ENCODE assay signal across 19 cellular contexts in the genomic region with DNA sequence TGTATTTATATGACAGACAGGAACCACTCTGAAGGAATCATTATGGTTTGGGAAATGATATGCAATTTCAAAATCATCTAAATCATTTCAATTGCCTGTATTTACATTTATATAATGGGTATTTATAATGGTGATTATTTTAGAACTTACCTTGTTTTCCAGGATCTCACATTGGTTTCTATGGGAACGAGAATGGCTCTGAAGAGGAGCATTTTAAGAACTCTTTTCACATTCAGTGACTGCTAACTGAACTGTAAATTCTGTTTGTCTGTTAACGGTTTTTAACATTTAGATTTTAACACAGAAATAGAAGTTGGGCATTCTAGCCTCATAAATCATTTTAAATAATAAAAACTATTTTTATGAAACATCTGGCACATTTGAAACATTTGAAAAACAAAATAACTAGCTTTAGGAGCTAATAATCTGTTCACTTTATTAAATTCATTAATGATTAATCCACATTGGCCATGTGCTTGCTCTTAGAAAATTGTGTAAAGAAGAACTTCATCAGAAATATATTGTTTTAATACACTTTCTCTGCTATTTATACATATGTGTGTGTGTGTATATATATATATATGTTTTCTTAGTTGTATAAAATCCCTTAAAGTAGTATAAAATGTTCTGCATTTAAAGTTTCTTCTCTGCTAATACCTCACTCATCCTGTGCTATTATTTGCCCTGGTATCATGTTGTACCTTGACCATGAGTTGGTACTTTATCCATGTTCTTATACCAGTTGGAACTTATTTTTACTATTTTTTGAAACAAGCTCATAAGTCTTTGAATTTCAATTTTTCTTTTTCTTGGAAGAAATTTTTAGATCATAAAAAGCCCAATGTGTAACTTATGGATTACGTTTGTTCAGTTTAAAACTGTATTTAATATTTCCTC. TPM values are rescaled to one million over a fixed set of nuclear protein-coding genes. Genes with fewer than 3 reads are reported as not detected.
DNase-seq lines count a peak whose midpoint lies in the region; ATAC-seq, FAIRE-seq and TF ChIP-seq lines count a peak whose summit lies in the region.
"Had no signal": no experiment of that assay in that cellular context is flagged by ENCODE, and none has a peak within 500 bp of the region (broad histone marks: within the 10 kb centered on the region; RNA-seq: fewer than 3 reads in every experiment).

No MANE protein-coding gene starts in this region.

- CTCF ChIA-PET in activated naive CD4-positive, alpha-beta T cell treated with anti-CD3 and anti-CD28 coated beads for 36 hours (lab: Charles Lee) = interaction anchor here (0.6 to 1.3 kb wide), 3 partner anchors 8 to 1225 kb away, joined by 3 to 4 read pairs (median 3); no protein-coding TSS in a partner anchor

- DNase-seq in DMS53 (lab: John Stamatoyannopoulos, UW) (peak; percentile 13), DMS53 treated with DMSO at 0.1 percent for 48 hours (lab: John Stamatoyannopoulos, UW; ENCODE audit: unreplicated experiment) (no peak), right lobe of liver (no peak), hypothalamus (lab: John Stamatoyannopoulos, UW) (no peak), D721Med (ENCODE audit: insufficient read length, low spot score) (no peak)
- no peak for DNase-seq in activated naive CD4-positive, alpha-beta T cell treated with anti-CD3 and anti-CD28 coated beads for 36 hours
- DNase-seq: AML-193; Caco-2; CD8-positive, alpha-beta memory T cell; DMS79 had no signal

- no peak overlapping the region for H3K27ac Mint-ChIP-seq in activated naive CD4-positive, alpha-beta T cell treated with anti-CD3 and anti-CD28 coated beads for 36 hours
- H3K27ac Mint-ChIP-seq: CD8-positive, alpha-beta memory T cell; IgD-negative memory B cell had no signal

- no peaks in the 10 kb centered on the region for H3K9me3 ChIP-seq in right lobe of liver
- H3K9me3 ChIP-seq: Caco-2 had no signal

- H3K27me3 Mint-ChIP-seq in activated naive CD4-positive, alpha-beta T cell treated with anti-CD3 and anti-CD28 coated beads for 36 hours (ENCODE audit: low read depth) = peaks cover 32% of the 10 kb centered on the region

- peak; percentile 71 to 86 (median 78) for ATAC-seq in right lobe of liver
- ATAC-seq: GM12878, HCT116 had no signal

- peaks cover 0 to 10% (median 0%) of the 10 kb centered on the region in 4 donors for H3K4me1 ChIP-seq in right lobe of liver
- H3K4me1 ChIP-seq: BLaER1, Caco-2 had no signal

- H3K9me3 Mint-ChIP-seq in activated naive CD4-positive, alpha-beta T cell treated with anti-CD3 and anti-CD28 coated beads for 36 hours = peaks cover 8% of the 10 kb centered on the region

- no peaks in the 10 kb centered on the region for H3K36me3 Mint-ChIP-seq in activated naive CD4-positive, alpha-beta T cell treated with anti-CD3 and anti-CD28 coated beads for 36 hours (ENCODE audit: low read depth)
- H3K36me3 Mint-ChIP-seq: CD8-positive, alpha-beta memory T cell had no signal

- no peak overlapping the region for H3K4me3 Mint-ChIP-seq in activated naive CD4-positive, alpha-beta T cell treated with anti-CD3 and anti-CD28 coated beads for 36 hours
- H3K4me3 Mint-ChIP-seq: CD8-positive, alpha-beta memory T cell; IgD-negative memory B cell had no signal

- H3K36me3 ChIP-seq in right lobe of liver = no peaks in the 10 kb centered on the region
- H3K36me3 ChIP-seq: BLaER1 had no signal

- 42% methylated on average over 3 of the region's 3 CpGs for WGBS in right lobe of liver (ENCODE audit: insufficient coverage, low coverage, low lambda C conversion rate, missing lambda C conversion rate)

- peak; percentile 65 for FAIRE-seq in A204.1 (lab: Jason Lieb, UNC)
- FAIRE-seq in endometrium (lab: Jason Lieb, UNC) = peak; percentile 26
- no peak for FAIRE-seq in D721Med (lab: Jason Lieb, UNC)
- FAIRE-seq: GM12878, GM18507, H54 had no signal

- no peak overlapping the region for H3K27ac ChIP-seq in right lobe of liver
- H3K27ac ChIP-seq: 22Rv1, BLaER1 had no signal

- no peak overlapping the region for H3K4me3 ChIP-seq in right lobe of liver
- H3K4me3 ChIP-seq: BLaER1, GM12878 had no signal

- TF ChIP-seq POLR2A in right lobe of liver (IDR thresholded peaks at IDR 0.05) = no peak

- H3K4me1 Mint-ChIP-seq in activated naive CD4-positive, alpha-beta T cell treated with anti-CD3 and anti-CD28 coated beads for 36 hours (ENCODE audit: low read depth) = no peaks in the 10 kb centered on the region
- H3K4me1 Mint-ChIP-seq: CD8-positive, alpha-beta memory T cell; IgD-negative memory B cell had no signal

- intact Hi-C loops in right lobe of liver (cut with DNase I) = no loop called here
- intact Hi-C loops in activated naive CD4-positive, alpha-beta T cell treated with anti-CD3 and anti-CD28 coated beads for 36 hours (cut with micrococcal nuclease) = no loop called here

- TF ChIP-seq CTCF in right lobe of liver (IDR thresholded peaks at IDR 0.05) (no peak), D721Med (IDR thresholded peaks at IDR 0.05; ENCODE audit: insufficient read depth, missing control alignments) (no peak)

- no peaks in the 10 kb centered on the region for H3K27me3 ChIP-seq in right lobe of liver
- H3K27me3 ChIP-seq: BLaER1 had no signal

RNA-seq across cellular contexts. Expression of gene SEM1, which starts 8.7 kb away (rescaled TPM):
- total RNA-seq in right lobe of liver = 10 to 100 TPM; 13.7 to 36.8 (median 23.5) TPM
- 10 to 100 TPM; 37.7 to 47.5 TPM for total RNA-seq in activated naive CD4-positive, alpha-beta T cell treated with anti-CD3 and anti-CD28 coated beads for 36 hours
